Comparison of ENCODE assay signal across 12 cellular contexts in the genomic region with DNA sequence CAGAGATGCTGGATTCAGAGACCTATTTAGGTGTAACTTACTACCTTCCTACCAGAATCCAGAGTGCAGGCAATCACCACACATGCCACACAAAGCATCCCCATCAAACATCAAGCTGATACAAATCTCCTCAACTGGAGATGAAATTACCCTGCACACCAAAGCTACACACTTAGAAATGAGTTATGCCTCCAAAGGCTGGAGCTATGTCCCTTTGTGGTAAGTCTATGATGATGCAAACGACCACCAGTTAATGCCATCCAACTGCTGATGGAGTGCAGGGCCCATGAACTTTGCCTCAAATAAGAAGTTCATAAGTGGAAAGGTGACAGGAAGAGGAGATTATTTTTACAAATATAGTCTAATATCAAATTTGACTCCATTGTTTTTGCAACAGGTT. TPM values are rescaled to one million over a fixed set of nuclear protein-coding genes. Genes with fewer than 3 reads are reported as not detected.
A peak's percentile ranks its signal among the peaks of the same experiment; 100 is the strongest.
DNase-seq lines count a peak whose midpoint lies in the region; ATAC-seq and TF ChIP-seq lines count a peak whose summit lies in the region.
"Had no signal": no experiment of that assay in that cellular context is flagged by ENCODE, and none has a peak within 500 bp of the region (broad histone marks: within the 10 kb centered on the region; RNA-seq: fewer than 3 reads in every experiment).

No MANE protein-coding gene starts in this region.

- H3K36me3 Mint-ChIP-seq in nephron (ENCODE audit: low read depth), result peaks cover 31% of the 10 kb centered on the region
- H3K36me3 Mint-ChIP-seq: CD14-positive monocyte had no signal

- peak overlapping the region; percentile 82 for H3K27ac ChIP-seq in left ventricle myocardium inferior (replicated peaks)
- H3K27ac ChIP-seq in right atrium auricular region, result peak overlapping the region; percentile 70 to 76
- H3K27ac ChIP-seq: A549, GM23248 had no signal

- H3K4me3 Mint-ChIP-seq in nephron, result peak overlapping the region in 1 of 3 experiments; percentile 75
- H3K4me3 Mint-ChIP-seq: CD14-positive monocyte had no signal

- intact Hi-C loops in left ventricle myocardium inferior (cut with micrococcal nuclease) (no loop called here), Right ventricle myocardium inferior (cut with DNase I) (loop anchor here (5.0 kb wide), 1 partner anchor 36 kb away; the partner anchor contains the start of gene PDZRN3)

- no peak overlapping the region for H3K4me3 ChIP-seq in left ventricle myocardium inferior
- no peak overlapping the region for H3K4me3 ChIP-seq in right atrium auricular region
- H3K4me3 ChIP-seq: A549, GM23248 had no signal

- no peak for DNase-seq in left ventricle myocardium inferior
- no peak for DNase-seq in Right ventricle myocardium inferior (ENCODE audit: missing footprints)
- DNase-seq in right atrium auricular region (ENCODE audit: low spot score), result no peak
- DNase-seq in GM10266 (ENCODE audit: extremely low spot score), result no peak
- no peak for DNase-seq in CD1c-positive myeloid dendritic cell (ENCODE audit: extremely low spot score)
- DNase-seq in AG20443 (ENCODE audit: low spot score), result no peak
- DNase-seq: DMS79, GM23248, H7 had no signal

- peak overlapping the region; percentile 81 to 88 (median 87) for H3K27ac Mint-ChIP-seq in nephron
- H3K27ac Mint-ChIP-seq: CD14-positive monocyte had no signal

- no peak for ATAC-seq in Right ventricle myocardium inferior
- ATAC-seq: A549 had no signal

- peaks cover 80% of the 10 kb centered on the region for H3K4me1 Mint-ChIP-seq in nephron
- H3K4me1 Mint-ChIP-seq: CD14-positive monocyte had no signal

- H3K36me3 ChIP-seq in left ventricle myocardium inferior (no peaks in the 10 kb centered on the region), right atrium auricular region (no peaks in the 10 kb centered on the region)

- peaks cover 4% of the 10 kb centered on the region for H3K27me3 Mint-ChIP-seq in nephron (ENCODE audit: low read depth)

- H3K4me1 ChIP-seq in left ventricle myocardium inferior, result peaks cover 88% of the 10 kb centered on the region
- peaks cover 0 to 28% of the 10 kb centered on the region in 2 donors for H3K4me1 ChIP-seq in right atrium auricular region
- H3K4me1 ChIP-seq: A549 had no signal

- no peaks in the 10 kb centered on the region for H3K9me3 Mint-ChIP-seq in nephron

- H3K27me3 ChIP-seq in left ventricle myocardium inferior (ENCODE audit: low read depth) (no peaks in the 10 kb centered on the region), right atrium auricular region (no peaks in the 10 kb centered on the region)

- TF ChIP-seq CTCF in left ventricle myocardium inferior (IDR thresholded peaks at IDR 0.05; ENCODE audit: borderline replicate concordance) (no peak), right atrium auricular region (IDR thresholded peaks at IDR 0.05) (no peak), nephron (IDR thresholded peaks at IDR 0.05; ENCODE audit: unreplicated experiment in 3 of 3) (no peak), GM10266 (IDR thresholded peaks at IDR 0.05; ENCODE audit: control insufficient read depth, insufficient read depth, low read depth, missing control alignments) (no peak)

- H3K9me3 ChIP-seq in left ventricle myocardium inferior (replicated peaks) (no peaks in the 10 kb centered on the region), right atrium auricular region (no peaks in the 10 kb centered on the region)
- H3K9me3 ChIP-seq: A549 had no signal

RNA-seq across cellular contexts. Expression of gene PDZRN3, which starts 38.1 kb away (rescaled TPM):
- total RNA-seq in left ventricle myocardium inferior (114 TPM), Right ventricle myocardium inferior (130 TPM), right atrium auricular region (10 to 100 TPM; 66.8 to 87.4 TPM)
